26 cellular contexts compared by ENCODE assay signal in the genomic region with DNA sequence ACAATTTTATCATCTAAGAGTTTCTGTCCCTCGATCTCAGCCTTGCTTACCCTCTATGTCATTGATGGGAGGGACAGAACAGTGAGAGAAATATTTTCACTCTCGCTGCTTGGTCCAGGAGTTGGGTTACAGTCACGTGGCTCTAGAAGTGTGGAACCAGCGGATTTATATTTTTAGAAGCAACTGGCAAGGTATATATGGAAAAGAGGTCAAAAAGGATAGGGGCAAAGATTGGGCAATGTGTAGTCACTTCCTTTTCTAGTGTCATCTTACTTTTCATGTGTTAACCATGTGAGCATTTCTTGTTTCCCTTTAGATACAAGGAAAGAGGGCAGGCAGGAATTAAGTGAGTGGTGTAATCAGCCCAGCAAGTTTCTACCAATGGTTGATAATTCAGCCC.
A peak's percentile ranks its signal among the peaks of the same experiment; 100 is the strongest.
DNase-seq lines count a peak whose midpoint lies in the region; ATAC-seq, FAIRE-seq and TF ChIP-seq lines count a peak whose summit lies in the region.
"Had no signal": no experiment of that assay in that cellular context is flagged by ENCODE, and none has a peak within 500 bp of the region (broad histone marks: within the 10 kb centered on the region; RNA-seq: fewer than 3 reads in every experiment).

No MANE protein-coding gene starts in this region.

- no peak overlapping the region for H3K56ac ChIP-seq in IMR-90 (ENCODE audit: extremely low read depth, insufficient read depth, low read length)

- ATAC-seq in IMR-90 (ENCODE audit: low read depth) (peak; percentile 11; the same call in 1 of the 2 replicates), K562 (no peak), gastrocnemius medialis (peak; percentile 94 to 96), lower lobe of right lung (no peak)
- ATAC-seq: activated CD4-positive, CD25-positive, alpha-beta regulatory T cell treated with anti-CD3 and anti-CD28 coated beads, Interleukin-2, amount 50 U/mL, for 24 hours; activated CD8-positive, alpha-beta T cell treated with anti-CD3 and anti-CD28 coated beads, Interleukin-2, amount 10 ng/mL, durations not matched to agents 7 days and 5 days; mucosa of descending colon had no signal

- H3K4me1 ChIP-seq in IMR-90 (ENCODE audit: control insufficient read depth, insufficient read depth, low read length), result peaks cover 2% of the 10 kb centered on the region
- H3K4me1 ChIP-seq in K562 (replicated peaks in 1 of 2; ENCODE audit: control insufficient read depth in 2 of 2, insufficient read depth in 2 of 2, low read length in 2 of 2), result no peaks in the 10 kb centered on the region; a peak in 1 of 5 replicates
- peaks cover 40 to 52% of the 10 kb centered on the region in 2 donors for H3K4me1 ChIP-seq in gastrocnemius medialis
- H3K4me1 ChIP-seq in lower lobe of right lung, result no peaks in the 10 kb centered on the region
- H3K4me1 ChIP-seq: spleen, stomach had no signal

- H3K27me3 ChIP-seq in IMR-90 (ENCODE audit: control insufficient read depth, insufficient read depth, low read length) (no peaks in the 10 kb centered on the region), K562 (ENCODE audit: control insufficient read depth in 2 of 2, insufficient read depth in 2 of 2, low read length in 2 of 2) (no peaks in the 10 kb centered on the region), gastrocnemius medialis (no peaks in the 10 kb centered on the region), lower lobe of right lung (ENCODE audit: low read depth) (no peaks in the 10 kb centered on the region)
- H3K27me3 ChIP-seq: spleen, stomach, transverse colon had no signal

- no peak overlapping the region; the same call in 1 of the 2 replicates for H3K14ac ChIP-seq in IMR-90 (replicated peaks; ENCODE audit: low read depth, low read length)

- no CpG with 5 or more reads among the region's 4 CpGs for WGBS in IMR-90 (ENCODE audit: extremely low coverage in 2 of 2, insufficient read length in 1 of 2), 2 experiments
- WGBS in K562 (ENCODE audit: insufficient coverage, low coverage, missing lambda C conversion rate), result 4% methylated on average over 4 of the region's 4 CpGs

- TF ChIP-seq EP300 in K562 (IDR thresholded peaks at IDR 0.05; ENCODE audit: low read length), result no peak

- H3K4me2 ChIP-seq in IMR-90 (ENCODE audit: low read depth, low read length) (no peak overlapping the region; the same call in 1 of the 2 replicates), K562 (ENCODE audit: insufficient read depth, low read length) (no peak overlapping the region)
- H3K4me2 ChIP-seq: KMS-11, PC-9, SK-N-SH had no signal

- CTCF ChIA-PET in IMR-90 (lab: Yijun Ruan, JAX) (interaction anchor here (1.5 kb wide), 1 partner anchor 7 kb away, joined by 5 read pairs; no protein-coding TSS in a partner anchor), K562 (lab: Yijun Ruan, JAX; ENCODE audit: low intra/inter-chr PET ratio) (no interaction called here)

- H2AK5ac ChIP-seq in IMR-90 (ENCODE audit: low read depth, low read length), result no peak overlapping the region

- DNase-seq in IMR-90, result peak; percentile 47
- DNase-seq in NOMO-1 (lab: John Stamatoyannopoulos, UW; ENCODE audit: unreplicated experiment in 2 of 2), result peak; percentile 18 to 80
- DNase-seq in K562 (ENCODE audit: extremely low read depth in 1 of 4, low spot score in 3 of 4), result no peak
- DNase-seq in gastrocnemius medialis, result peak; percentile 76 to 80
- no peak for DNase-seq in lower lobe of right lung
- no peak for DNase-seq in NCI-H446 treated with DMSO at 0.1 percent for 48 hours (lab: John Stamatoyannopoulos, UW)
- no peak for DNase-seq in A172 (ENCODE audit: low spot score)
- DNase-seq: activated CD8-positive, alpha-beta T cell treated with anti-CD3 and anti-CD28 coated beads, Interleukin-2, amount 10 ng/mL, durations not matched to agents 7 days and 5 days; activated naive CD4-positive, alpha-beta T cell treated with Interleukin-2 at 50 U/mL for 16 hours; activated T-cell treated with anti-CD3 and anti-CD28 coated beads, Interleukin-2, amount 50 U/mL, for 24 hours; amygdala; CD4-positive, alpha-beta memory T cell; cerebellar nuclear complex; DMS153; GDM1; mucosa of descending colon; NCI-H1417 treated with DMSO at 0.1 percent for 48 hours; PC-9; SK-N-SH; spleen; stimulated activated CD4-positive, alpha-beta T cell treated with anti-CD3 and anti-CD28 coated beads, Interleukin-4, amount 100 ng/mL, for 24 hours; stomach; T1000; transverse colon had no signal

- H3K36me3 ChIP-seq in IMR-90 (ENCODE audit: control insufficient read depth, insufficient read depth, low read length) (no peaks in the 10 kb centered on the region), K562 (ENCODE audit: control insufficient read depth, insufficient read depth, low read length) (no peaks in the 10 kb centered on the region), gastrocnemius medialis (no peaks in the 10 kb centered on the region), lower lobe of right lung (no peaks in the 10 kb centered on the region)
- H3K36me3 ChIP-seq: spleen, stomach, transverse colon had no signal

- H3K9ac ChIP-seq in IMR-90 (ENCODE audit: low read depth, low read length), result no peak overlapping the region
- no peak overlapping the region for H3K9ac ChIP-seq in K562 (ENCODE audit: insufficient read depth in 1 of 2, low read depth in 2 of 2, low read length in 2 of 2)
- H3K9ac ChIP-seq: KMS-11, SK-N-SH had no signal

- no peak for FAIRE-seq in K562 (lab: Jason Lieb, UNC)

- H3K79me1 ChIP-seq in IMR-90 (ENCODE audit: low read depth in 1 of 2, low read length in 2 of 2), result no peaks in the 10 kb centered on the region

- no peak overlapping the region for H4K5ac ChIP-seq in IMR-90 (ENCODE audit: low read depth, low read length)

- H3K4ac ChIP-seq in IMR-90 (ENCODE audit: low read depth, low read length), result no peak overlapping the region

- no peaks in the 10 kb centered on the region for H3K79me2 ChIP-seq in K562 (ENCODE audit: control insufficient read depth, insufficient read depth, low read length)

- H3K27ac ChIP-seq in IMR-90 (ENCODE audit: insufficient read depth, low read length), result no peak overlapping the region
- no peak overlapping the region for H3K27ac ChIP-seq in K562 (ENCODE audit: extremely low read depth, low read depth, low read length)
- H3K27ac ChIP-seq in gastrocnemius medialis, result peak overlapping the region; percentile 80 to 92 (median 87)
- no peak overlapping the region for H3K27ac ChIP-seq in lower lobe of right lung
- H3K27ac ChIP-seq: KMS-11, PC-9, spleen, stomach, transverse colon had no signal

- H3K9me1 ChIP-seq in IMR-90 (ENCODE audit: insufficient read depth, low read length) (peaks cover 6% of the 10 kb centered on the region; the same call in 1 of the 2 replicates), K562 (ENCODE audit: control insufficient read depth, insufficient read depth, low read length) (no peaks in the 10 kb centered on the region)

- in situ Hi-C loops in IMR-90 (cut with MboI; ENCODE audit: low sequenced_read_pairs), result no loop called here
- in situ Hi-C loops in K562 (cut with MboI), result no loop called here
- in situ Hi-C loops in gastrocnemius medialis (cut with MboI; ENCODE audit: low sequenced_read_pairs in 4 of 4), result loop anchor here in 3 of 4 donors (10.0 to 25.0 kb wide), 4 partner anchors 194 to 344 kb away; partner anchors contain the start of genes TNPO1 (in 3 of the 3) and FCHO2 (in 1 of the 3)

- no peaks in the 10 kb centered on the region for H3K9me3 ChIP-seq in IMR-90 (ENCODE audit: control insufficient read depth, insufficient read depth, low read length)
- no peaks in the 10 kb centered on the region for H3K9me3 ChIP-seq in K562 (replicated peaks; ENCODE audit: control insufficient read depth, insufficient read depth, low read depth, low read length)
- no peaks in the 10 kb centered on the region for H3K9me3 ChIP-seq in gastrocnemius medialis
- no peaks in the 10 kb centered on the region for H3K9me3 ChIP-seq in lower lobe of right lung
- H3K9me3 ChIP-seq: mucosa of descending colon, SK-N-SH, spleen, stomach, transverse colon had no signal

- no peak overlapping the region for H2AFZ ChIP-seq in IMR-90 (replicated peaks; ENCODE audit: low read length, poor library complexity)
- H2AFZ ChIP-seq in K562 (ENCODE audit: low read depth, low read length), result peak overlapping the region; percentile 67
- H2AFZ ChIP-seq: PC-9 had no signal

- no TSS peak for BruUV-seq in IMR-90 (replicated peaks; lab: Mats Ljungman, UMichigan)
- no TSS peak for BruUV-seq in K562 (replicated peaks; lab: Mats Ljungman, UMichigan)

- no peak for TF ChIP-seq RAD21 in IMR-90 (IDR thresholded peaks at IDR 0.05; ENCODE audit: low read length)
- no peak for TF ChIP-seq RAD21 in K562 (CRISPR knock-in tag; conservative IDR thresholded peaks at IDR 0.05 in 1 of 2, IDR thresholded peaks at IDR 0.05 in 1 of 2)

- TF ChIP-seq CTCF in IMR-90 (conservative IDR thresholded peaks at IDR 0.05; ENCODE audit: low read depth, low read length), result no peak
- no peak for TF ChIP-seq CTCF in K562 (IDR thresholded peaks at IDR 0.05 in 2 of 3, conservative IDR thresholded peaks at IDR 0.05 in 1 of 3; ENCODE audit: insufficient read depth in 2 of 3, low read depth in 1 of 3, low read length in 3 of 3)
- TF ChIP-seq CTCF in gastrocnemius medialis (IDR thresholded peaks at IDR 0.05 in 4 of 5, conservative IDR thresholded peaks at IDR 0.05 in 1 of 5), result no peak
- TF ChIP-seq CTCF in lower lobe of right lung (IDR thresholded peaks at IDR 0.05), result no peak

- no peak overlapping the region for H3K18ac ChIP-seq in IMR-90 (ENCODE audit: low read depth, low read length)

- dilution Hi-C loops in IMR-90 (cut with HindIII; ENCODE audit: low sequenced_read_pairs, unreplicated experiment), result no loop called here

- peak overlapping the region; percentile 6; the same call in 1 of the 2 replicates for H2BK20ac ChIP-seq in IMR-90 (ENCODE audit: low read depth, low read length)

- H2BK120ac ChIP-seq in IMR-90 (ENCODE audit: low read depth, low read length), result no peak overlapping the region; the same call in 1 of the 2 replicates

- no peak overlapping the region for H4K91ac ChIP-seq in IMR-90 (ENCODE audit: insufficient read depth, low read depth, low read length)

- H3K23ac ChIP-seq in IMR-90 (ENCODE audit: low read depth, low read length), result no peak overlapping the region

- no peaks in the 10 kb centered on the region for H4K20me1 ChIP-seq in IMR-90 (ENCODE audit: insufficient read depth, low read length)
- H4K20me1 ChIP-seq in K562 (replicated peaks; ENCODE audit: control insufficient read depth, insufficient read depth, low read length), result no peaks in the 10 kb centered on the region

- intact Hi-C loops in IMR-90 (cut with micrococcal nuclease) (no loop called here), K562 (cut with micrococcal nuclease) (no loop called here), gastrocnemius medialis (cut with DNase I; ENCODE audit: low total_unique reads) (loop anchor here (2.0 kb wide), 1 partner anchor 198 kb away; the partner anchor contains the start of gene TNPO1), lower lobe of right lung (cut with DNase I) (no loop called here)

- H4K8ac ChIP-seq in IMR-90 (ENCODE audit: low read depth in 2 of 2, low read length in 2 of 2), result no peak overlapping the region

- POLR2A ChIA-PET in IMR-90 (lab: Charles Lee; ENCODE audit: unreplicated experiment) (no interaction called here), K562 (lab: Yijun Ruan, JAX) (no interaction called here)

- TF ChIP-seq POLR2A in IMR-90 (IDR thresholded peaks at IDR 0.05; ENCODE audit: low read depth, low read length) (no peak), K562 (conservative IDR thresholded peaks at IDR 0.05) (no peak), gastrocnemius medialis (IDR thresholded peaks at IDR 0.05) (peak; percentile 9 to 45)

- no peak overlapping the region for H3K4me3 ChIP-seq in IMR-90 (ENCODE audit: insufficient read depth, low read depth, low read length)
- no peak overlapping the region for H3K4me3 ChIP-seq in K562
- no peak overlapping the region for H3K4me3 ChIP-seq in gastrocnemius medialis
- no peak overlapping the region for H3K4me3 ChIP-seq in lower lobe of right lung
- H3K4me3 ChIP-seq: mucosa of descending colon, PC-9, spleen, stomach, transverse colon had no signal

- H2AK9ac ChIP-seq in IMR-90 (replicated peaks; ENCODE audit: low read depth, low read length, poor library complexity), result no peak overlapping the region

- no peak overlapping the region for H2BK15ac ChIP-seq in IMR-90 (ENCODE audit: low read depth, low read length)

- no peak overlapping the region for H2BK5ac ChIP-seq in IMR-90 (ENCODE audit: low read depth, low read length, poor library complexity, severe bottlenecking)

Comparison
In these comparisons a context has a peak if more than half of its experiments do, and no peak if none do; other contexts are left out.
1. ATAC-seq: peak in IMR-90 (single experiment) and gastrocnemius medialis (2 of 2); none in K562 (single experiment) and lower lobe of right lung (0 of 2).
2. DNase-seq: peak in IMR-90 (single experiment), NOMO-1 (2 of 2) and gastrocnemius medialis (2 of 2); none in K562 (0 of 4), lower lobe of right lung (single experiment), NCI-H446 treated with DMSO at 0.1 percent for 48 hours (single experiment) and A172 (single experiment).
3. H3K27ac ChIP-seq: peak in gastrocnemius medialis (4 of 4); none in IMR-90 (single experiment), K562 (single experiment) and lower lobe of right lung (single experiment).
4. POLR2A ChIP-seq: peak in gastrocnemius medialis (2 of 2); none in IMR-90 (single experiment) and K562 (single experiment).
5. in situ Hi-C loops: an anchor here in gastrocnemius medialis (10.0 to 25.0 kb wide); none called in IMR-90 and K562.